8 cellular contexts compared by ENCODE assay signal in genomic region chrX:100768679-100769338, GRCh38. TPM values are rescaled to one million over a fixed set of nuclear protein-coding genes. Genes with fewer than 3 reads are reported as not detected.
DNase-seq lines count a peak whose midpoint lies in the region; ATAC-seq and TF ChIP-seq lines count a peak whose summit lies in the region.

No MANE protein-coding gene starts in this region.

- H3K4me3 ChIP-seq in lung = no peak overlapping the region

- no peaks in the 10 kb centered on the region for H3K9me3 ChIP-seq in lung (ENCODE audit: control insufficient read depth in 2 of 2, insufficient read depth in 1 of 2, low read length in 1 of 2)

- peak; percentile 100 for TF ChIP-seq CTCF in lung (IDR thresholded peaks at IDR 0.05; ENCODE audit: control extremely low read depth, extremely low read depth)

- no peaks in the 10 kb centered on the region for H3K36me3 ChIP-seq in lung (ENCODE audit: control insufficient read depth in 2 of 2, insufficient read depth in 2 of 2, low read length in 2 of 2)

- H3K4me1 ChIP-seq in lung (ENCODE audit: control insufficient read depth in 2 of 2, insufficient read depth in 2 of 2, low read length in 2 of 2) = no peaks in the 10 kb centered on the region

- no peaks in the 10 kb centered on the region for H3K27me3 ChIP-seq in lung (ENCODE audit: control insufficient read depth, insufficient read depth)

- DNase-seq in EL = peak; percentile 64
- peak; percentile 80 for DNase-seq in NCI-H460 (ENCODE audit: extremely low read depth, low read depth)
- DNase-seq in activated CD4-positive, alpha-beta T cell treated with anti-CD3 and anti-CD28 coated beads, Interleukin-2, amount 50 U/mL, for 1 hour = peak; percentile 82
- DNase-seq in dermis blood vessel endothelial cell = peak; percentile 68
- peak; percentile 91 for DNase-seq in lung (ENCODE audit: low spot score)
- DNase-seq in stimulated activated CD8-positive, alpha-beta memory T cell treated with anti-CD3 and anti-CD28 coated beads, Interleukin-15, amount 100 ng/mL, for 48 hours (ENCODE audit: low read depth in 2 of 2) = peak; percentile 44 to 65

- ATAC-seq in HG02885 (IDR thresholded peaks at IDR 0.05; ENCODE audit: poor library complexity, unreplicated experiment) (peak; percentile 75), lung (ENCODE audit: insufficient read depth, low FRiP score) (peak; percentile 99), HG02610 (IDR thresholded peaks at IDR 0.05; ENCODE audit: unreplicated experiment) (no peak)

- no peak overlapping the region for H3K27ac ChIP-seq in lung (ENCODE audit: low read depth in 1 of 2, low read length in 1 of 2)

- WGBS in lung, 2 donors = 25 to 33% methylated on average over 7 of the region's 7 CpGs

RNA-seq across cellular contexts. Expression of gene SYTL4, which starts 36.9 kb away (rescaled TPM):
- total RNA-seq in NCI-H460 (2014; rRNA removed; shearing (Covaris generic)) = 7.4 and 9.7 TPM in 2 replicates
- polyA plus RNA-seq in NCI-H460 (2014; cell fraction: nucleus; rRNA removed) = 8.1 and 12.8 TPM in 2 replicates
- total RNA-seq in dermis blood vessel endothelial cell (31.7 and 52.4 TPM in 2 replicates), lung (10 to 100 TPM in 1 of 2 donors, 1 to 10 TPM in 1; 5.6 to 11.7 TPM)
- 1 to 10 TPM; 3.4 to 3.8 TPM for polyA plus RNA-seq in lung

RNA-seq across cellular contexts. Expression of gene CSTF2, which starts 51.4 kb away (rescaled TPM):
- total RNA-seq in NCI-H460 (2014; rRNA removed; shearing (Covaris generic)) = 60.9 and 77.2 TPM in 2 replicates
- 68.6 and 86.2 TPM in 2 replicates for polyA plus RNA-seq in NCI-H460 (2014; cell fraction: nucleus; rRNA removed)
- total RNA-seq in dermis blood vessel endothelial cell = 17.5 and 26.0 TPM in 2 replicates
- 10 to 100 TPM; 12.3 to 18.5 TPM for total RNA-seq in lung
- 10 to 100 TPM in 1 of 2 donors, 1 to 10 TPM in 1; 4.6 to 13.3 TPM for polyA plus RNA-seq in lung
